8 cellular contexts compared by ENCODE assay signal in genomic region chr5:142145106-142145900, GRCh38. TPM values are rescaled to one million over a fixed set of nuclear protein-coding genes. Genes with fewer than 3 reads are reported as not detected.
A peak's percentile ranks its signal among the peaks of the same experiment; 100 is the strongest.
DNase-seq lines count a peak whose midpoint lies in the region; ATAC-seq and TF ChIP-seq lines count a peak whose summit lies in the region.

No MANE protein-coding gene starts in this region.

- peak; percentile 71 for TF ChIP-seq CTCF in colonic mucosa (IDR thresholded peaks at IDR 0.05)
- peak; percentile 68 to 73 (median 69) for TF ChIP-seq CTCF in right lobe of liver (IDR thresholded peaks at IDR 0.05)

- no peak for TF ChIP-seq POLR2A in right lobe of liver (IDR thresholded peaks at IDR 0.05)

- H3K4me1 ChIP-seq in colonic mucosa (no peaks in the 10 kb centered on the region), right lobe of liver (peaks cover 0 to 8% (median 0%) of the 10 kb centered on the region in 4 donors)

- intact Hi-C loops in colonic mucosa (cut with DNase I): loop anchor here (5.0 to 10.0 kb wide), 2 partner anchors 153 to 481 kb away; no protein-coding TSS in a partner anchor
- intact Hi-C loops in right lobe of liver (cut with DNase I): loop anchor here in 1 of 2 donors (10.0 kb wide), 1 partner anchor 151 kb away; no protein-coding TSS in a partner anchor

- 60% methylated on average over 4 of the region's 4 CpGs for WGBS in right lobe of liver (ENCODE audit: insufficient coverage, low coverage, low lambda C conversion rate, missing lambda C conversion rate)

- no peak overlapping the region for H3K9ac ChIP-seq in colonic mucosa (ENCODE audit: low read depth in 2 of 2, low read length in 2 of 2)

- H3K9me3 ChIP-seq in colonic mucosa (no peaks in the 10 kb centered on the region), right lobe of liver (no peaks in the 10 kb centered on the region)

- no peak overlapping the region for H3K27ac ChIP-seq in colonic mucosa
- no peak overlapping the region for H3K27ac ChIP-seq in right lobe of liver

- ATAC-seq in HG02588 (IDR thresholded peaks at IDR 0.05; ENCODE audit: unreplicated experiment) (peak; percentile 76), right lobe of liver (peak; percentile 84 to 88 (median 86))

- DNase-seq in NCI-H1436 (lab: John Stamatoyannopoulos, UW): peak; percentile 48
- DNase-seq in NCI-H1436 treated with DMSO at 0.1 percent for 48 hours (lab: John Stamatoyannopoulos, UW): no peak
- DNase-seq in NCI-H2029 treated with DMSO at 0.1 percent for 48 hours (lab: John Stamatoyannopoulos, UW): peak; percentile 57
- DNase-seq in activated CD4-positive, CD25-positive, alpha-beta regulatory T cell treated with anti-CD3 and anti-CD28 coated beads, Interleukin-2, amount 50 U/mL, for 16 hours (ENCODE audit: low read depth, low spot score): peak; percentile 41
- DNase-seq in colonic mucosa: peak; percentile 74
- peak in 1 of 3 donors; percentile 57 for DNase-seq in right lobe of liver
- DNase-seq in stimulated activated CD8-positive, alpha-beta memory T cell treated with anti-CD3 and anti-CD28 coated beads, Interleukin-15, amount 100 ng/mL, for 48 hours (ENCODE audit: low read depth in 2 of 2): peak; percentile 19 to 21

- no peak overlapping the region for H3K4me3 ChIP-seq in colonic mucosa
- no peak overlapping the region for H3K4me3 ChIP-seq in right lobe of liver

- H3K27me3 ChIP-seq in colonic mucosa: no peaks in the 10 kb centered on the region
- no peaks in the 10 kb centered on the region for H3K27me3 ChIP-seq in right lobe of liver

- peaks cover 12% of the 10 kb centered on the region for H3K36me3 ChIP-seq in colonic mucosa
- peaks cover 0 to 37% (median 13%) of the 10 kb centered on the region in 4 donors for H3K36me3 ChIP-seq in right lobe of liver

RNA-seq across cellular contexts. Expression of gene NDFIP1, which starts 36.7 kb away (rescaled TPM):
- total RNA-seq in colonic mucosa (10 to 100 TPM; 37.1 to 56.9 TPM), right lobe of liver (10 to 100 TPM; 50.4 to 61.1 (median 57.1) TPM)
